In genomic region chr5:74314906-74315305, GRCh38 we compare ENCODE assay signal across 31 cellular contexts.
DNase-seq lines count a peak whose midpoint lies in the region; ATAC-seq, FAIRE-seq and TF ChIP-seq lines count a peak whose summit lies in the region.
"Had no signal": no experiment of that assay in that cellular context is flagged by ENCODE, and none has a peak within 500 bp of the region (broad histone marks: within the 10 kb centered on the region; RNA-seq: fewer than 3 reads in every experiment).

No MANE protein-coding gene starts in this region.

- peaks cover 32% of the 10 kb centered on the region for H3F3A ChIP-seq in smooth muscle cell (ENCODE audit: low read depth)

- H3K4me2 ChIP-seq in astrocyte (ENCODE audit: low read length) (no peak overlapping the region), smooth muscle cell (peak overlapping the region; percentile 57)

- no peaks in the 10 kb centered on the region for H3K27me3 ChIP-seq in astrocyte (ENCODE audit: insufficient read depth, low read length)
- H3K27me3 ChIP-seq in smooth muscle cell (ENCODE audit: low read depth), result no peaks in the 10 kb centered on the region
- H3K27me3 ChIP-seq: BLaER1 treated with 17β-estradiol and CSF1 and Interleukin-3, amounts not matched to agents 10 nM and 100 nM; cardiac muscle cell; colonic mucosa; tibial artery had no signal

- no peak for ATAC-seq in HG03097 (IDR thresholded peaks at IDR 0.05; ENCODE audit: low FRiP score, unreplicated experiment)
- ATAC-seq: activated CD4-positive, alpha-beta T cell treated with anti-CD3 and anti-CD28 coated beads for 36 hours; activated CD8-positive, alpha-beta T cell treated with anti-CD3 and anti-CD28 coated beads for 36 hours; naive thymus-derived CD8-positive, alpha-beta T cell; Panc1; sciatic nerve had no signal

- H3K4me3 ChIP-seq in astrocyte (ENCODE audit: insufficient read depth, low read depth, low read length), result no peak overlapping the region
- H3K4me3 ChIP-seq in smooth muscle cell, result no peak overlapping the region
- H3K4me3 ChIP-seq: BLaER1 treated with 17β-estradiol and CSF1 and Interleukin-3, amounts not matched to agents 10 nM and 100 nM; cardiac muscle cell; colonic mucosa; prostate gland; tibial artery had no signal

- H3K36me3 Mint-ChIP-seq in astrocyte (ENCODE audit: low read depth, unreplicated experiment), result no peaks in the 10 kb centered on the region
- H3K36me3 Mint-ChIP-seq: activated naive CD4-positive, alpha-beta T cell treated with anti-CD3 and anti-CD28 coated beads, Interleukin-2, amount 50 U/mL, for 24 hours; naive thymus-derived CD8-positive, alpha-beta T cell had no signal

- H3K79me2 ChIP-seq in astrocyte (ENCODE audit: insufficient read depth, low read length) (no peaks in the 10 kb centered on the region), smooth muscle cell (ENCODE audit: low read depth) (no peaks in the 10 kb centered on the region)

- H4K20me1 ChIP-seq in astrocyte (ENCODE audit: insufficient read depth, low read length) (no peaks in the 10 kb centered on the region), smooth muscle cell (ENCODE audit: low read depth) (no peaks in the 10 kb centered on the region)
- H4K20me1 ChIP-seq: BLaER1 treated with 17β-estradiol and CSF1 and Interleukin-3, amounts not matched to agents 10 nM and 100 nM had no signal

- H3K36me3 ChIP-seq in astrocyte (ENCODE audit: insufficient read depth, low read length) (no peaks in the 10 kb centered on the region), smooth muscle cell (ENCODE audit: low read depth) (no peaks in the 10 kb centered on the region)
- H3K36me3 ChIP-seq: BLaER1 treated with 17β-estradiol and CSF1 and Interleukin-3, amounts not matched to agents 10 nM and 100 nM; cardiac muscle cell; colonic mucosa; prostate gland; tibial artery had no signal

- no peak for FAIRE-seq in astrocyte (lab: Jason Lieb, UNC)

- no peak for TF ChIP-seq CTCF in astrocyte (IDR thresholded peaks at IDR 0.05; ENCODE audit: insufficient read depth, low read depth, low read length)
- no peak for TF ChIP-seq CTCF in smooth muscle cell (IDR thresholded peaks at IDR 0.05; ENCODE audit: borderline replicate concordance, insufficient read depth, poor library complexity, severe bottlenecking)

- H3K4me1 Mint-ChIP-seq in astrocyte (ENCODE audit: low read depth, unreplicated experiment), result peaks cover 86% of the 10 kb centered on the region
- H3K4me1 Mint-ChIP-seq: activated naive CD4-positive, alpha-beta T cell treated with anti-CD3 and anti-CD28 coated beads, Interleukin-2, amount 50 U/mL, for 24 hours; naive thymus-derived CD8-positive, alpha-beta T cell had no signal

- peak overlapping the region; percentile 96 for H3K27ac Mint-ChIP-seq in astrocyte (ENCODE audit: unreplicated experiment)
- H3K27ac Mint-ChIP-seq: activated CD4-positive, alpha-beta T cell treated with anti-CD3 and anti-CD28 coated beads for 36 hours; activated CD8-positive, alpha-beta T cell treated with anti-CD3 and anti-CD28 coated beads for 36 hours; activated naive CD4-positive, alpha-beta T cell treated with anti-CD3 and anti-CD28 coated beads, Interleukin-2, amount 50 U/mL, for 24 hours; activated T-helper 2 cell treated with anti-CD3 and anti-CD28 coated beads, Interferon-gamma antibody, Interleukin-2, Interleukin-4, amounts not matched to agents 10 μg/mL and 5 μg/mL and 100 μg/mL, durations not matched to agents 14 hours and 24 hours and 36 hours; naive thymus-derived CD8-positive, alpha-beta T cell had no signal

- H2AFZ ChIP-seq in astrocyte (ENCODE audit: low read depth, low read length) (no peak overlapping the region), smooth muscle cell (ENCODE audit: low read depth) (no peak overlapping the region)

- H3K27ac ChIP-seq in astrocyte (ENCODE audit: low read depth, low read length) (peak overlapping the region; percentile 97), smooth muscle cell (ENCODE audit: low read depth) (peak overlapping the region; percentile 99)
- H3K27ac ChIP-seq: BLaER1 treated with 17β-estradiol and CSF1 and Interleukin-3, amounts not matched to agents 10 nM and 100 nM; cardiac muscle cell; colonic mucosa; prostate gland had no signal

- peaks cover 46% of the 10 kb centered on the region for H3K4me1 ChIP-seq in astrocyte (ENCODE audit: insufficient read depth, low read length)
- peaks cover 14% of the 10 kb centered on the region for H3K4me1 ChIP-seq in smooth muscle cell (ENCODE audit: low read depth)
- H3K4me1 ChIP-seq: colonic mucosa, prostate gland had no signal

- H3K9ac ChIP-seq in astrocyte (ENCODE audit: low read length) (no peak overlapping the region), smooth muscle cell (ENCODE audit: low read depth) (peak overlapping the region; percentile 83)
- H3K9ac ChIP-seq: BLaER1 treated with 17β-estradiol and CSF1 and Interleukin-3, amounts not matched to agents 10 nM and 100 nM had no signal

- no peaks in the 10 kb centered on the region for H3K9me3 Mint-ChIP-seq in astrocyte (ENCODE audit: unreplicated experiment)
- H3K9me3 Mint-ChIP-seq: activated CD8-positive, alpha-beta T cell treated with anti-CD3 and anti-CD28 coated beads for 36 hours; activated naive CD4-positive, alpha-beta T cell treated with anti-CD3 and anti-CD28 coated beads, Interleukin-2, amount 50 U/mL, for 24 hours; activated T-helper 2 cell treated with anti-CD3 and anti-CD28 coated beads, Interferon-gamma antibody, Interleukin-2, Interleukin-4, amounts not matched to agents 10 μg/mL and 5 μg/mL and 100 μg/mL, durations not matched to agents 14 hours and 24 hours and 36 hours had no signal

- DNase-seq in HPDE6-E6E7 (ENCODE audit: extremely low spot score) (peak; percentile 22), astrocyte (ENCODE audit: low read depth) (no peak), kidney glomerular epithelial cell (lab: John Stamatoyannopoulos, UW) (peak; percentile 8), smooth muscle cell (lab: John Stamatoyannopoulos, UW; ENCODE audit: unreplicated experiment) (no peak), NCI-H748 treated with DMSO at 0.1 percent for 48 hours (lab: John Stamatoyannopoulos, UW) (no peak)
- no peak for DNase-seq in activated effector memory CD4-positive, alpha-beta T cell treated with Interleukin-2 at 50 U/mL for 16 hours
- DNase-seq: activated CD4-positive, alpha-beta T cell treated with anti-CD3 and anti-CD28 coated beads for 36 hours; activated CD8-positive, alpha-beta memory T cell treated with anti-CD3 and anti-CD28 coated beads, Interleukin-2, amount 50 U/mL, for 48 hours; activated CD8-positive, alpha-beta T cell treated with anti-CD3 and anti-CD28 coated beads for 36 hours; amygdala; colonic mucosa; DMS53; effector CD4-positive, alpha-beta T cell; GDM1; glutamatergic neuron; naive thymus-derived CD8-positive, alpha-beta T cell; NCI-H2081; NCI-H226; NCI-H526 treated with DMSO at 0.1 percent for 48 hours; Right ventricle myocardium superior; stimulated activated CD4-positive, alpha-beta T cell treated with anti-CD3 and anti-CD28 coated beads, Interleukin-4, amount 100 ng/mL, for 1 hour; SW 1271; tibial artery had no signal

- H3K27me3 Mint-ChIP-seq in astrocyte (ENCODE audit: low read depth, unreplicated experiment), result no peaks in the 10 kb centered on the region

- no peak overlapping the region for H3K4me3 Mint-ChIP-seq in astrocyte (ENCODE audit: unreplicated experiment)
- H3K4me3 Mint-ChIP-seq: activated CD4-positive, alpha-beta T cell treated with anti-CD3 and anti-CD28 coated beads for 36 hours; activated CD8-positive, alpha-beta T cell treated with anti-CD3 and anti-CD28 coated beads for 36 hours; activated naive CD4-positive, alpha-beta T cell treated with anti-CD3 and anti-CD28 coated beads, Interleukin-2, amount 50 U/mL, for 24 hours; naive thymus-derived CD8-positive, alpha-beta T cell had no signal

- H3K9me3 ChIP-seq in astrocyte (ENCODE audit: insufficient read depth, low read depth, low read length), result no peaks in the 10 kb centered on the region
- H3K9me3 ChIP-seq in smooth muscle cell (replicated peaks; ENCODE audit: low read depth), result no peaks in the 10 kb centered on the region
- H3K9me3 ChIP-seq: BLaER1 treated with 17β-estradiol and CSF1 and Interleukin-3, amounts not matched to agents 10 nM and 100 nM; colonic mucosa; prostate gland; tibial artery had no signal

Comparison
In these comparisons a context has a peak if more than half of its experiments do, and no peak if none do; other contexts are left out.
1. DNase-seq: peak in HPDE6-E6E7 (single experiment) and kidney glomerular epithelial cell (single experiment); none in astrocyte (single experiment), smooth muscle cell (single experiment), NCI-H748 treated with DMSO at 0.1 percent for 48 hours (single experiment) and activated effector memory CD4-positive, alpha-beta T cell treated with Interleukin-2 at 50 U/mL for 16 hours (single experiment).